ENCODE assay signal across 8 cellular contexts in the genomic region with DNA sequence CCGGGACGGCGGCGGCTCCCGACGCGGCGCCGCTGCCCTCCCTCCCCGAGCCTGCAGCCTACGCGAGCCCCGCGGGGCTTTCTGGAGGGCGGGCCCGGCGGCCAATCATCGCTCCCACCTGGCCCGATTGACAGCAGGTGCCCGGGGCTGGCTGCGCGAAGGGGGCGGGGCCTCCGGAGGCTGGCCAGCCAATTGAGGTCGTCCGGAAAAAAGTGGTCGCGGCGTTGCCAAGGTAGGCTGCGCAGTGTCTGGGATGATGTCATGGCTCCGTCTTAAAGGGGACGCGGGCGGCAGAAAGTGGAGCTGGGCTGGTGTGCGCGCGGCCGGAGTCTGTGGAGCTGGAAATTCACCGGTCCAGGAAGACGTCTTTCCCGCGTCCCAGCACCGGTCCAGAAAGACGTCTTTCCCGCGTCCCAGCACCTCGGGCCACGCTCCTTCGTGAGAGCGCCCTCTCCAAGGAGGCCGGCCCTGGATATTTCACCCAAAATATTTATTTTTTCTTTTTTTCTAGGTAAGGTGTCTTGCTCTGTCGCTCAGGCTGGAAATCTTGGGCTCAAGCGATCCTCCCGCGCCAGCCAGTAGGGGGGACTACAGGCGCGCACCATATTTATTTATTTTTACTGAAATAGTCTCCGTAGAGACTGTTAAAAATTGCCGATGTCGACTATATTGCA. TPM values are rescaled to one million over a fixed set of nuclear protein-coding genes. Genes with fewer than 3 reads are reported as not detected.
DNase-seq lines count a peak whose midpoint lies in the region; ATAC-seq lines count a peak whose summit lies in the region.

A gene (minus strand): TSS at position 83 of the 674 bp plus-strand sequence. CDS start 154 bp downstream, outside the sequence.

- DNase-seq in COR-L47 (lab: John Stamatoyannopoulos, UW) (peak; percentile 99), HT1080 (ENCODE audit: low read depth) (peak; percentile 99), NOMO-1 (lab: John Stamatoyannopoulos, UW; ENCODE audit: unreplicated experiment in 2 of 2) (peak; percentile 98 to 99), lung microvascular endothelial cell (ENCODE audit: low read depth in 2 of 2) (peak; percentile 99)
- DNase-seq in effector memory CD4-positive, alpha-beta T cell = peak; percentile 96 to 97 (median 96)
- peak; percentile 95 to 97 (median 97) for DNase-seq in stimulated activated CD4-positive, alpha-beta T cell treated with anti-CD3 and anti-CD28 coated beads, TNF-alpha, amount 100 ng/mL, for 48 hours (ENCODE audit: low read depth in 3 of 3)

- peak within 1 kb of the TSS; percentile 95 for H3K27ac ChIP-seq in effector memory CD4-positive, alpha-beta T cell (ENCODE audit: insufficient read depth, low read length, poor library complexity, severe bottlenecking)

- peak within 1 kb of the TSS; percentile 72 for H3K4me3 ChIP-seq in effector memory CD4-positive, alpha-beta T cell (ENCODE audit: insufficient read depth, low read depth, low read length, poor library complexity, severe bottlenecking)

- H3K9me3 ChIP-seq in effector memory CD4-positive, alpha-beta T cell (ENCODE audit: control insufficient read depth, low read length) = no peaks in the 10 kb centered on the region

- no peaks in the 10 kb centered on the region for H3K27me3 ChIP-seq in effector memory CD4-positive, alpha-beta T cell (replicated peaks; ENCODE audit: control insufficient read depth, insufficient read depth, low read length, poor library complexity, severe bottlenecking)

- POLR2A ChIA-PET in activated CD8-positive, alpha-beta memory T cell treated with anti-CD3 and anti-CD28 coated beads for 36 hours (lab: Charles Lee) = interaction anchor here (0.6 to 6.3 kb wide), 7 partner anchors 9 to 74 kb away, joined by 3 to 148 read pairs (median 6); a partner anchor contains a TSS

- CTCF ChIA-PET in activated CD8-positive, alpha-beta memory T cell treated with anti-CD3 and anti-CD28 coated beads for 36 hours (lab: Charles Lee) = interaction anchor here (0.5 to 3.4 kb wide), 7 partner anchors 9 to 36 kb away, joined by 5 to 28 read pairs (median 7); a partner anchor contains a TSS

- peaks cover 19% of the 10 kb centered on the region for H3K4me1 ChIP-seq in effector memory CD4-positive, alpha-beta T cell (ENCODE audit: control insufficient read depth, insufficient read depth, low read length, poor library complexity, severe bottlenecking)

- peaks cover 18% of the 10 kb centered on the region for H3K36me3 ChIP-seq in effector memory CD4-positive, alpha-beta T cell (ENCODE audit: control insufficient read depth, insufficient read depth, low read length)

- peak; percentile 85 for ATAC-seq in GM21360 (IDR thresholded peaks at IDR 0.05; ENCODE audit: unreplicated experiment)

RNA-seq across cellular contexts. Expression of the gene that starts here (rescaled TPM):
- total RNA-seq in HT1080 (2014; rRNA removed; shearing (Covaris generic)) = 46.7 and 46.9 TPM in 2 replicates
- 60.7 and 61.7 TPM in 2 replicates for polyA plus RNA-seq in HT1080 (2015; cell fraction: cytosol; rRNA removed)
- 87.1 and 94.9 TPM in 2 replicates for polyA plus RNA-seq in HT1080 (2015; cell fraction: nucleus; rRNA removed)
- 10 to 100 TPM; 87.9 to 92.1 TPM for total RNA-seq in activated CD8-positive, alpha-beta memory T cell treated with anti-CD3 and anti-CD28 coated beads for 36 hours
- total RNA-seq in lung microvascular endothelial cell = 50.1 and 63.9 TPM in 2 replicates

Comparison
In these comparisons a context has a peak if more than half of its experiments do, and no peak if none do; other contexts are left out.
1. Peak in every context shown above with its lines: DNase-seq, ATAC-seq, H3K4me3 ChIP-seq and H3K27ac ChIP-seq.